ENCODE assay signal across 8 cellular contexts in genomic region chr10:59362991-59363390, GRCh38. TPM values are rescaled to one million over a fixed set of nuclear protein-coding genes. Genes with fewer than 3 reads are reported as not detected.
DNase-seq lines count a peak whose midpoint lies in the region; ATAC-seq and TF ChIP-seq lines count a peak whose summit lies in the region.

No MANE protein-coding gene starts in this region.

- H3K36me3 ChIP-seq in MG63 (no peaks in the 10 kb centered on the region), heart left ventricle (no peaks in the 10 kb centered on the region), ovary (no peaks in the 10 kb centered on the region), OCI-LY7 (ENCODE audit: insufficient read depth, low read length) (no peaks in the 10 kb centered on the region)

- H3K27ac Mint-ChIP-seq in activated naive CD8-positive, alpha-beta T cell treated with anti-CD3 and anti-CD28 coated beads, Interleukin-2, amount 10 ng/mL, durations not matched to agents 7 days and 5 days = no peak overlapping the region

- H3K4me1 ChIP-seq in heart left ventricle = peaks cover 6 to 58% (median 32%) of the 10 kb centered on the region in 12 donors
- peaks cover 14% of the 10 kb centered on the region for H3K4me1 ChIP-seq in ovary (ENCODE audit: insufficient read depth)
- H3K4me1 ChIP-seq in OCI-LY7 (ENCODE audit: insufficient read depth, low read length, poor library complexity, severe bottlenecking) = no peaks in the 10 kb centered on the region

- WGBS in heart left ventricle, 4 donors = 1 to 5% (median 3%) methylated on average over 10 of the region's 10 CpGs
- 0 to 2% (median 1%) methylated on average over 10 of the region's 10 CpGs for WGBS in ovary, 3 donors

- TF ChIP-seq CTCF in heart left ventricle (IDR thresholded peaks at IDR 0.05) (no peak), ovary (IDR thresholded peaks at IDR 0.05) (no peak), OCI-LY7 (conservative IDR thresholded peaks at IDR 0.05; ENCODE audit: low read length) (no peak)

- peaks cover 4% of the 10 kb centered on the region for H3K4me1 Mint-ChIP-seq in activated naive CD8-positive, alpha-beta T cell treated with anti-CD3 and anti-CD28 coated beads, Interleukin-2, amount 10 ng/mL, durations not matched to agents 7 days and 5 days

- H3K27me3 ChIP-seq in MG63 (peaks cover 10% of the 10 kb centered on the region), heart left ventricle (peaks cover 0 to 4% (median 0%) of the 10 kb centered on the region in 9 donors), ovary (no peaks in the 10 kb centered on the region)

- H3K9me3 ChIP-seq in MG63 (no peaks in the 10 kb centered on the region), heart left ventricle (no peaks in the 10 kb centered on the region), ovary (no peaks in the 10 kb centered on the region), OCI-LY7 (ENCODE audit: low read length) (no peaks in the 10 kb centered on the region)

- no peaks in the 10 kb centered on the region for H3K79me2 ChIP-seq in OCI-LY7 (ENCODE audit: insufficient read depth, low read depth, low read length)

- H3K4me3 Mint-ChIP-seq in activated naive CD8-positive, alpha-beta T cell treated with anti-CD3 and anti-CD28 coated beads, Interleukin-2, amount 10 ng/mL, durations not matched to agents 7 days and 5 days = peak overlapping the region; percentile 16

- H3K27ac ChIP-seq in heart left ventricle = peak overlapping the region; percentile 64 to 94 (median 86)
- H3K27ac ChIP-seq in ovary = peak overlapping the region; percentile 83 to 88
- H3K27ac ChIP-seq in OCI-LY7 (ENCODE audit: low read depth, low read length, poor library complexity, severe bottlenecking) = no peak overlapping the region

- ATAC-seq in activated naive CD8-positive, alpha-beta T cell treated with anti-CD3 and anti-CD28 coated beads, Interleukin-2, amount 10 ng/mL, durations not matched to agents 7 days and 5 days (ENCODE audit: low read depth) = no peak
- ATAC-seq in heart left ventricle (peak; percentile 66 to 87 (median 81)), GM18867 (IDR thresholded peaks at IDR 0.05; ENCODE audit: unreplicated experiment) (no peak)

- no TSS peak for BruUV-seq in OCI-LY7 (replicated peaks; lab: Mats Ljungman, UMichigan)

- TF ChIP-seq POLR2A in heart left ventricle (IDR thresholded peaks at IDR 0.05) (peak in 1 of 2 donors; percentile 16), ovary (IDR thresholded peaks at IDR 0.05) (peak; percentile 43)

- H3K4me3 ChIP-seq in MG63 (peak overlapping the region; percentile 60), heart left ventricle (peak overlapping the region; percentile 47 to 78 (median 64)), ovary (peak overlapping the region; percentile 64), OCI-LY7 (ENCODE audit: low read depth, low read length, poor library complexity, severe bottlenecking) (no peak overlapping the region)

- no peak overlapping the region for H3K4me2 ChIP-seq in OCI-LY7 (ENCODE audit: low read length)

- peaks cover 28% of the 10 kb centered on the region for H3K27me3 Mint-ChIP-seq in activated naive CD8-positive, alpha-beta T cell treated with anti-CD3 and anti-CD28 coated beads, Interleukin-2, amount 10 ng/mL, durations not matched to agents 7 days and 5 days

- in situ Hi-C loops in Caki2 (cut with HindIII; ENCODE audit: low pct_unique_long_range_greater_than_20kb, low sequenced_read_pairs) = no loop called here

- no peaks in the 10 kb centered on the region for H3K9me3 Mint-ChIP-seq in activated naive CD8-positive, alpha-beta T cell treated with anti-CD3 and anti-CD28 coated beads, Interleukin-2, amount 10 ng/mL, durations not matched to agents 7 days and 5 days

- intact Hi-C loops in heart left ventricle (cut with DNase I) (loop anchor here in 7 of 10 donors (2.0 to 10.0 kb wide), 9 partner anchors 36 to 212 kb away; no protein-coding TSS in a partner anchor), ovary (cut with DNase I) (no loop called here), OCI-LY7 (cut with micrococcal nuclease; ENCODE audit: unreplicated experiment) (no loop called here)

- no peak overlapping the region for H2AFZ ChIP-seq in OCI-LY7 (ENCODE audit: low read length)

- CTCF ChIA-PET in OCI-LY7 (lab: Charles Lee; ENCODE audit: unreplicated experiment) = no interaction called here

- peak; percentile 22 for DNase-seq in Caki2 (ENCODE audit: low read depth)
- DNase-seq in MG63 = peak; percentile 19
- DNase-seq in activated naive CD8-positive, alpha-beta T cell treated with anti-CD3 and anti-CD28 coated beads, Interleukin-2, amount 10 ng/mL, durations not matched to agents 7 days and 5 days = no peak
- DNase-seq in heart left ventricle = peak; percentile 57 to 76 (median 65)
- DNase-seq in ovary = peak; percentile 66 to 82 (median 74)
- DNase-seq in OCI-LY7 (ENCODE audit: low spot score) = no peak
- DNase-seq in T-helper 9 cell = no peak

- no peaks in the 10 kb centered on the region for H3K36me3 Mint-ChIP-seq in activated naive CD8-positive, alpha-beta T cell treated with anti-CD3 and anti-CD28 coated beads, Interleukin-2, amount 10 ng/mL, durations not matched to agents 7 days and 5 days

- no peaks in the 10 kb centered on the region for H4K20me1 ChIP-seq in OCI-LY7 (ENCODE audit: insufficient read depth, low read length)

- POLR2A ChIA-PET in activated naive CD8-positive, alpha-beta T cell treated with anti-CD3 and anti-CD28 coated beads, Interleukin-2, amount 10 ng/mL, durations not matched to agents 7 days and 5 days (lab: Charles Lee) = no interaction called here
- POLR2A ChIA-PET in OCI-LY7 (lab: Charles Lee) = no interaction called here

- TF ChIP-seq EP300 in ovary (IDR thresholded peaks at IDR 0.05) = no peak

- H3K9me2 ChIP-seq in OCI-LY7 (ENCODE audit: insufficient read depth, low read length) = no peaks in the 10 kb centered on the region

RNA-seq across cellular contexts. Expression of gene FAM13C, which starts 0.6 kb away (rescaled TPM):
- total RNA-seq in Caki2 (2014; rRNA removed; shearing (Covaris generic); ENCODE audit: low replicate concordance) = not detected in 2 replicates
- 0.16 TPM in 1 of 2 replicates, not detected in the other for total RNA-seq in MG63 (2014; rRNA removed; shearing (Covaris generic); ENCODE audit: low replicate concordance)
- not detected for total RNA-seq in activated naive CD8-positive, alpha-beta T cell treated with anti-CD3 and anti-CD28 coated beads, Interleukin-2, amount 10 ng/mL, durations not matched to agents 7 days and 5 days
- 10 to 100 TPM in 2 of 9 donors, 1 to 10 TPM in 7; 3.6 to 12.4 (median 8.5) TPM for total RNA-seq in heart left ventricle
- 1 to 10 TPM in 1 of 2 donors, under 1 TPM in 1; 1.00 to 3.0 TPM for polyA plus RNA-seq in heart left ventricle
- 10 to 100 TPM; 11.9 to 35.2 (median 22.7) TPM for total RNA-seq in ovary
- polyA plus RNA-seq in ovary = 10 to 100 TPM; 14.3 to 19.5 TPM
- total RNA-seq in OCI-LY7 (2014; rRNA removed; shearing (Covaris generic)) = not detected in 2 replicates
- not detected in 2 replicates for total RNA-seq in OCI-LY7 (2022)

Comparison
In these comparisons a context has a peak if more than half of its experiments do, and no peak if none do; other contexts are left out.
1. DNase-seq: peak in Caki2 (single experiment), MG63 (single experiment), heart left ventricle (5 of 5) and ovary (5 of 5); none in activated naive CD8-positive, alpha-beta T cell treated with anti-CD3 and anti-CD28 coated beads, Interleukin-2, amount 10 ng/mL, durations not matched to agents 7 days and 5 days (single experiment), OCI-LY7 (single experiment) and T-helper 9 cell (single experiment).
2. ATAC-seq: peak in heart left ventricle (4 of 4); none in activated naive CD8-positive, alpha-beta T cell treated with anti-CD3 and anti-CD28 coated beads, Interleukin-2, amount 10 ng/mL, durations not matched to agents 7 days and 5 days (single experiment) and GM18867 (single experiment).
3. intact Hi-C loops: an anchor here in heart left ventricle (2.0 to 10.0 kb wide); none called in ovary and OCI-LY7.